Comparison of ENCODE assay signal across 23 cellular contexts in genomic region chr1:8460784-8461183, GRCh38.
DNase-seq lines count a peak whose midpoint lies in the region; ATAC-seq and TF ChIP-seq lines count a peak whose summit lies in the region.
"Had no signal": no experiment of that assay in that cellular context is flagged by ENCODE, and none has a peak within 500 bp of the region (broad histone marks: within the 10 kb centered on the region; RNA-seq: fewer than 3 reads in every experiment).

No MANE protein-coding gene starts in this region.

- no peak overlapping the region for H2AFZ ChIP-seq in OCI-LY1 (ENCODE audit: low read length)

- peaks cover 12% of the 10 kb centered on the region for H3K36me3 Mint-ChIP-seq in activated naive CD8-positive, alpha-beta T cell treated with anti-CD3 and anti-CD28 coated beads for 36 hours
- H3K36me3 Mint-ChIP-seq: activated CD8-positive, alpha-beta memory T cell treated with anti-CD3 and anti-CD28 coated beads, Interleukin-2, amount 10 ng/mL, durations not matched to agents 7 days and 5 days had no signal

- H3K27me3 Mint-ChIP-seq in activated naive CD8-positive, alpha-beta T cell treated with anti-CD3 and anti-CD28 coated beads for 36 hours, result no peaks in the 10 kb centered on the region
- H3K27me3 Mint-ChIP-seq: activated CD8-positive, alpha-beta memory T cell treated with anti-CD3 and anti-CD28 coated beads, Interleukin-2, amount 10 ng/mL, durations not matched to agents 7 days and 5 days; central memory CD8-positive, alpha-beta T cell; naive thymus-derived CD8-positive, alpha-beta T cell had no signal

- H3K27ac ChIP-seq in HUES48 (ENCODE audit: low read depth, low read length) (peak overlapping the region; percentile 90), OCI-LY1 (ENCODE audit: low read depth, low read length, poor library complexity, severe bottlenecking) (peak overlapping the region; percentile 92), gastroesophageal sphincter (peak overlapping the region in 3 of 4 donors; percentile 77 to 87 (median 82)), spleen (peak overlapping the region in 5 of 8 donors; percentile 45 to 80 (median 76))
- H3K27ac ChIP-seq: BLaER1 treated with 17β-estradiol and CSF1 and Interleukin-3, amounts not matched to agents 10 nM and 100 nM; SJCRH30 had no signal

- peaks cover 16% of the 10 kb centered on the region for H3K79me2 ChIP-seq in OCI-LY1 (ENCODE audit: insufficient read depth, low read length)

- 0 out of 2 replicates have a peak, but pooled peaks cover 3% of the 10 kb centered on the region for H3F3A ChIP-seq in OCI-LY1 (ENCODE audit: insufficient read depth, low read length)

- no peak overlapping the region for H3K4me3 Mint-ChIP-seq in activated naive CD8-positive, alpha-beta T cell treated with anti-CD3 and anti-CD28 coated beads for 36 hours
- H3K4me3 Mint-ChIP-seq: activated CD8-positive, alpha-beta memory T cell treated with anti-CD3 and anti-CD28 coated beads, Interleukin-2, amount 10 ng/mL, durations not matched to agents 7 days and 5 days; central memory CD8-positive, alpha-beta T cell; mesothelial cell of epicardium; T-helper 1 cell treated with Interleukin-12 subunit alpha and Interleukin-12 subunit beta and Interleukin-4 antibody, amounts not matched to agents 30 μg/mL and 1 μg/mL, for 36 hours had no signal

- DNase-seq in spleen (no peak), iPS-NIHi11 (ENCODE audit: low spot score) (no peak)
- DNase-seq in activated naive CD8-positive, alpha-beta T cell treated with anti-CD3 and anti-CD28 coated beads for 36 hours, result no peak
- DNase-seq: activated CD4-positive, alpha-beta T cell treated with anti-CD3 and anti-CD28 coated beads for 48 hours; activated CD8-positive, alpha-beta memory T cell treated with anti-CD3 and anti-CD28 coated beads, Interleukin-2, amount 10 ng/mL, durations not matched to agents 7 days and 5 days; Calu3; left colon; NCI-H1436 treated with DMSO at 0.1 percent for 48 hours; NCI-H524; SJCRH30 had no signal

- H3K36me3 ChIP-seq in HUES48 (ENCODE audit: control insufficient read depth, insufficient read depth, low read length) (peaks cover 4% of the 10 kb centered on the region; the same call in 1 of the 2 replicates), OCI-LY1 (ENCODE audit: insufficient read depth, low read length) (no peaks in the 10 kb centered on the region), gastroesophageal sphincter (no peaks in the 10 kb centered on the region), spleen (peaks cover 0 to 28% (median 2%) of the 10 kb centered on the region in 6 donors)
- H3K36me3 ChIP-seq: ascending aorta, SJCRH30 had no signal

- WGBS in gastroesophageal sphincter (ENCODE audit: low coverage in 1 of 2), 2 donors, result 82 to 86% methylated on average over 3 to 5 of the region's 5 CpGs
- WGBS in spleen, 5 donors, result 90 to 91% (median 91%) methylated on average over 5 of the region's 5 CpGs

- peak overlapping the region; percentile 65 for H3K4me2 ChIP-seq in OCI-LY1 (ENCODE audit: low read length)
- H3K4me2 ChIP-seq: BLaER1 treated with 17β-estradiol and CSF1 and Interleukin-3, amounts not matched to agents 10 nM and 100 nM; smooth muscle cell had no signal

- H3K27me3 ChIP-seq in HUES48 (ENCODE audit: control insufficient read depth, insufficient read depth, low read length) (no peaks in the 10 kb centered on the region), OCI-LY1 (ENCODE audit: insufficient read depth, low read length) (no peaks in the 10 kb centered on the region), gastroesophageal sphincter (no peaks in the 10 kb centered on the region), spleen (replicated peaks in 1 of 7) (no peaks in the 10 kb centered on the region)
- H3K27me3 ChIP-seq: ascending aorta; BLaER1 treated with 17β-estradiol and CSF1 and Interleukin-3, amounts not matched to agents 10 nM and 100 nM; SJCRH30 had no signal

- H3K4me1 Mint-ChIP-seq in activated naive CD8-positive, alpha-beta T cell treated with anti-CD3 and anti-CD28 coated beads for 36 hours, result peaks cover 45% of the 10 kb centered on the region

- TF ChIP-seq CTCF in OCI-LY1 (IDR thresholded peaks at IDR 0.05; ENCODE audit: low read length), result no peak
- no peak for TF ChIP-seq CTCF in gastroesophageal sphincter (IDR thresholded peaks at IDR 0.05)
- TF ChIP-seq CTCF in spleen (IDR thresholded peaks at IDR 0.05 in 8 of 11, conservative IDR thresholded peaks at IDR 0.05 in 3 of 11), result no peak

- H3K4me3 ChIP-seq in HUES48 (ENCODE audit: low read depth, low read length) (peak overlapping the region; percentile 48), OCI-LY1 (ENCODE audit: low read depth, low read length, poor library complexity, severe bottlenecking) (peak overlapping the region; percentile 39), gastroesophageal sphincter (no peak overlapping the region), spleen (no peak overlapping the region)
- H3K4me3 ChIP-seq: ascending aorta; BLaER1 treated with 17β-estradiol and CSF1 and Interleukin-3, amounts not matched to agents 10 nM and 100 nM; K562; SJCRH30; smooth muscle cell had no signal

- H3K4me1 ChIP-seq in HUES48 (ENCODE audit: control insufficient read depth, insufficient read depth, low read length) (peaks cover 81% of the 10 kb centered on the region), OCI-LY1 (ENCODE audit: insufficient read depth, low read length, severe bottlenecking) (peaks cover 90% of the 10 kb centered on the region), gastroesophageal sphincter (peaks cover 23 to 96% (median 51%) of the 10 kb centered on the region in 3 donors), spleen (peaks cover 40 to 99% (median 71%) of the 10 kb centered on the region in 6 donors)

- peak overlapping the region; percentile 18; the same call in 1 of the 2 replicates for H3K9ac ChIP-seq in HUES48 (ENCODE audit: low read depth, low read length)
- H3K9ac ChIP-seq in OCI-LY1 (ENCODE audit: low read length), result peak overlapping the region; percentile 47
- H3K9ac ChIP-seq: BLaER1 treated with 17β-estradiol and CSF1 and Interleukin-3, amounts not matched to agents 10 nM and 100 nM had no signal

- no peaks in the 10 kb centered on the region for H3K9me3 Mint-ChIP-seq in activated naive CD8-positive, alpha-beta T cell treated with anti-CD3 and anti-CD28 coated beads for 36 hours
- H3K9me3 Mint-ChIP-seq: activated naive CD4-positive, alpha-beta T cell treated with anti-CD3 and anti-CD28 coated beads, Interleukin-2, amount 50 U/mL, for 72 hours; central memory CD8-positive, alpha-beta T cell; mesothelial cell of epicardium; naive thymus-derived CD8-positive, alpha-beta T cell; T-helper 1 cell treated with Interleukin-12 subunit alpha and Interleukin-12 subunit beta and Interleukin-4 antibody, amounts not matched to agents 30 μg/mL and 1 μg/mL, for 36 hours had no signal

- H3K9me3 ChIP-seq in HUES48 (ENCODE audit: control insufficient read depth, insufficient read depth, low read length) (no peaks in the 10 kb centered on the region), OCI-LY1 (ENCODE audit: low read length) (no peaks in the 10 kb centered on the region), gastroesophageal sphincter (no peaks in the 10 kb centered on the region), spleen (no peaks in the 10 kb centered on the region)
- H3K9me3 ChIP-seq: ascending aorta; BLaER1 treated with 17β-estradiol and CSF1 and Interleukin-3, amounts not matched to agents 10 nM and 100 nM; SJCRH30 had no signal

- TF ChIP-seq POLR2A in gastroesophageal sphincter (IDR thresholded peaks at IDR 0.05) (no peak), spleen (IDR thresholded peaks at IDR 0.05) (no peak)

- TF ChIP-seq EP300 in gastroesophageal sphincter (IDR thresholded peaks at IDR 0.05), result no peak

- intact Hi-C loops in spleen (cut with DNase I; ENCODE audit: low total_unique reads), result no loop called here

- ATAC-seq in gastroesophageal sphincter (no peak), HG03342 (IDR thresholded peaks at IDR 0.05; ENCODE audit: unreplicated experiment) (no peak)
- ATAC-seq: activated CD8-positive, alpha-beta memory T cell treated with anti-CD3 and anti-CD28 coated beads, Interleukin-2, amount 10 ng/mL, durations not matched to agents 7 days and 5 days; K562; left colon; naive thymus-derived CD8-positive, alpha-beta T cell had no signal

- no peaks in the 10 kb centered on the region for H3K9me2 ChIP-seq in OCI-LY1 (ENCODE audit: low read depth, low read length)

- H4K20me1 ChIP-seq in OCI-LY1 (ENCODE audit: insufficient read depth, low read length), result no peaks in the 10 kb centered on the region

- H3K27ac Mint-ChIP-seq in activated naive CD8-positive, alpha-beta T cell treated with anti-CD3 and anti-CD28 coated beads for 36 hours, result no peak overlapping the region
- H3K27ac Mint-ChIP-seq: activated CD8-positive, alpha-beta memory T cell treated with anti-CD3 and anti-CD28 coated beads, Interleukin-2, amount 10 ng/mL, durations not matched to agents 7 days and 5 days; T-helper 1 cell treated with Interleukin-12 subunit alpha and Interleukin-12 subunit beta and Interleukin-4 antibody, amounts not matched to agents 30 μg/mL and 1 μg/mL, for 36 hours had no signal

Comparison
In these comparisons a context has a peak if more than half of its experiments do, and no peak if none do; other contexts are left out.
1. H3K4me3 ChIP-seq: peak in HUES48 (single experiment) and OCI-LY1 (single experiment); none in gastroesophageal sphincter (0 of 2) and spleen (0 of 8).
2. Peak in every context shown above with its lines, with median percentiles within 50 percentile points of each other: H3K27ac ChIP-seq.